Comparison of ENCODE assay signal across 18 cellular contexts in genomic region chr14:23548351-23549318, GRCh38. TPM values are rescaled to one million over a fixed set of nuclear protein-coding genes. Genes with fewer than 3 reads are reported as not detected.
DNase-seq lines count a peak whose midpoint lies in the region; ATAC-seq and TF ChIP-seq lines count a peak whose summit lies in the region.
"Had no signal": no experiment of that assay in that cellular context is flagged by ENCODE, and none has a peak within 500 bp of the region (broad histone marks: within the 10 kb centered on the region; RNA-seq: fewer than 3 reads in every experiment).

No MANE protein-coding gene starts in this region.

- no peak overlapping the region for H3K4me2 ChIP-seq in GM23248 (ENCODE audit: unreplicated experiment)
- H3K4me2 ChIP-seq in neural cell (ENCODE audit: low read length) = peak overlapping the region; percentile 98

- peak overlapping the region; percentile 25; the same call in 1 of the 2 replicates for H3K9ac ChIP-seq in GM23248
- peak overlapping the region; percentile 100 for H3K9ac ChIP-seq in neural cell (ENCODE audit: low read length)

- no peak for TF ChIP-seq EP300 in neural cell (conservative IDR thresholded peaks at IDR 0.05; ENCODE audit: poor library complexity, severe bottlenecking)

- H3K9me3 Mint-ChIP-seq in activated CD4-positive, alpha-beta T cell treated with anti-CD3 and anti-CD28 coated beads, Interleukin-2, amount 10 ng/mL, durations not matched to agents 7 days and 5 days = no peaks in the 10 kb centered on the region
- no peaks in the 10 kb centered on the region for H3K9me3 Mint-ChIP-seq in CD4-positive, alpha-beta T cell
- H3K9me3 Mint-ChIP-seq in activated T-helper 1 cell treated with anti-CD3 and anti-CD28 coated beads, Interleukin-12 subunit alpha, Interleukin-12 subunit beta, Interleukin-2, Interleukin-4 antibody, amounts not matched to agents 30 ng/mL and 10 ng/mL and 1 ng/mL, durations not matched to agents 14 hours and 24 hours and 36 hours = no peaks in the 10 kb centered on the region

- H3K4me3 ChIP-seq in GM23248 (no peak overlapping the region), dorsolateral prefrontal cortex (peak overlapping the region in 44 of 59 donors; percentile 1 to 86 (median 76)), neural cell (ENCODE audit: low read length) (peak overlapping the region; percentile 89)

- CTCF ChIA-PET in activated CD4-positive, alpha-beta T cell treated with anti-CD3 and anti-CD28 coated beads, Interleukin-2, amount 10 ng/mL, durations not matched to agents 7 days and 5 days (lab: Charles Lee) = interaction anchor here (0.5 to 2.0 kb wide), 9 partner anchors 10 to 233 kb away, joined by 3 to 7 read pairs (median 3); no protein-coding TSS in a partner anchor
- CTCF ChIA-PET in CD4-positive, alpha-beta T cell (lab: Charles Lee) = interaction anchor here (1.2 to 2.5 kb wide), 2 partner anchors 9 to 11 kb away, joined by 4 to 11 read pairs; no protein-coding TSS in a partner anchor

- H3F3A ChIP-seq in GM23248 (ENCODE audit: insufficient read depth) (no peaks in the 10 kb centered on the region), neural cell (ENCODE audit: insufficient read depth, low read length, poor library complexity, severe bottlenecking) (peaks cover 4% of the 10 kb centered on the region)

- POLR2A ChIA-PET in activated CD4-positive, alpha-beta T cell treated with anti-CD3 and anti-CD28 coated beads, Interleukin-2, amount 10 ng/mL, durations not matched to agents 7 days and 5 days (lab: Charles Lee) = interaction anchor here (1.0 kb wide), 1 partner anchor 71 kb away, joined by 3 read pairs; no protein-coding TSS in a partner anchor
- POLR2A ChIA-PET in CD4-positive, alpha-beta T cell (lab: Charles Lee) = interaction anchor here (0.6 to 1.0 kb wide), 2 partner anchors 70 to 280 kb away, joined by 3 read pairs; no protein-coding TSS in a partner anchor

- no peaks in the 10 kb centered on the region for H3K27me3 Mint-ChIP-seq in activated CD4-positive, alpha-beta T cell treated with anti-CD3 and anti-CD28 coated beads, Interleukin-2, amount 10 ng/mL, durations not matched to agents 7 days and 5 days
- H3K27me3 Mint-ChIP-seq in CD4-positive, alpha-beta T cell = peaks cover 9% of the 10 kb centered on the region
- H3K27me3 Mint-ChIP-seq in activated T-helper 1 cell treated with anti-CD3 and anti-CD28 coated beads, Interleukin-12 subunit alpha, Interleukin-12 subunit beta, Interleukin-2, Interleukin-4 antibody, amounts not matched to agents 30 ng/mL and 10 ng/mL and 1 ng/mL, durations not matched to agents 14 hours and 24 hours and 36 hours (ENCODE audit: insufficient read depth) = no peaks in the 10 kb centered on the region

- H3K27ac ChIP-seq in GM23248 (peak overlapping the region; percentile 46), dorsolateral prefrontal cortex (peak overlapping the region in 51 of 59 donors; percentile 0 to 95 (median 77)), neural cell (ENCODE audit: low read length) (peak overlapping the region; percentile 100)
- H3K27ac ChIP-seq in CD4-positive, alpha-beta T cell (ENCODE audit: low read depth, low read length) = no peak overlapping the region
- H3K27ac ChIP-seq: foreskin keratinocyte had no signal

- no peak overlapping the region for H2AFZ ChIP-seq in GM23248
- no peak overlapping the region for H2AFZ ChIP-seq in neural cell (ENCODE audit: low read depth, low read length)

- no peak for ATAC-seq in CD4-positive, alpha-beta T cell (ENCODE audit: poor library complexity)
- ATAC-seq: foreskin keratinocyte, left lobe of liver, T-helper 17 cell had no signal

- DNase-seq in GM23248 (peak; percentile 61), NCI-H2196 (lab: John Stamatoyannopoulos, UW; ENCODE audit: unreplicated experiment) (peak; percentile 67), dorsolateral prefrontal cortex (peak in 1 of 10 donors; percentile 42)
- DNase-seq in activated CD4-positive, alpha-beta T cell treated with anti-CD3 and anti-CD28 coated beads, Interleukin-2, amount 10 ng/mL, durations not matched to agents 7 days and 5 days = no peak
- no peak for DNase-seq in activated CD8-positive, alpha-beta memory T cell treated with anti-CD3 and anti-CD28 coated beads, Interleukin-2, amount 50 U/mL, for 48 hours
- no peak for DNase-seq in CD4-positive, alpha-beta T cell
- DNase-seq in activated T-helper 1 cell treated with anti-CD3 and anti-CD28 coated beads, Interleukin-12 subunit alpha, Interleukin-12 subunit beta, Interleukin-2, Interleukin-4 antibody, amounts not matched to agents 30 ng/mL and 10 ng/mL and 1 ng/mL, durations not matched to agents 14 hours and 24 hours and 36 hours (ENCODE audit: low spot score) = no peak
- DNase-seq: activated CD4-positive, alpha-beta T cell treated with anti-CD3 and anti-CD28 coated beads, Interleukin-2, amount 50 U/mL, for 48 hours; activated gamma-delta T cell treated with Interleukin-2 at 50 U/mL for 16 hours; cerebellar nuclear complex; COR-L47; foreskin keratinocyte; NCI-H1092; stimulated activated CD4-positive, alpha-beta T cell treated with anti-CD3 and anti-CD28 coated beads, Interleukin-12 subunit alpha, Interleukin-12 subunit beta, amount 100 ng/mL, for 4 hours; T-helper 17 cell had no signal

- TF ChIP-seq CTCF in dorsolateral prefrontal cortex (IDR thresholded peaks at IDR 0.05 in 54 of 56, conservative IDR thresholded peaks at IDR 0.05 in 2 of 56; ENCODE audit: low read depth in 1 of 56, partially characterized antibody in 56 of 56) = no peak
- no peak for TF ChIP-seq CTCF in neural cell (IDR thresholded peaks at IDR 0.05; ENCODE audit: poor library complexity, severe bottlenecking)
- TF ChIP-seq CTCF in CD4-positive, alpha-beta T cell (IDR thresholded peaks at IDR 0.05) = no peak

- no peak for TF ChIP-seq RAD21 in neural cell (conservative IDR thresholded peaks at IDR 0.05)

- in situ Hi-C loops in GM23248 (cut with MboI) = no loop called here

- H4K20me1 ChIP-seq in GM23248 (ENCODE audit: insufficient read depth) (no peaks in the 10 kb centered on the region), neural cell (ENCODE audit: insufficient read depth) (no peaks in the 10 kb centered on the region)

- no peaks in the 10 kb centered on the region for H3K9me3 ChIP-seq in GM23248 (ENCODE audit: low read depth)
- H3K9me3 ChIP-seq in neural cell (ENCODE audit: low read length) = no peaks in the 10 kb centered on the region
- H3K9me3 ChIP-seq in CD4-positive, alpha-beta T cell (ENCODE audit: control insufficient read depth, low read length) = no peaks in the 10 kb centered on the region

- no peaks in the 10 kb centered on the region for H3K4me1 ChIP-seq in GM23248 (ENCODE audit: insufficient read depth)
- H3K4me1 ChIP-seq: foreskin keratinocyte had no signal

- H3K27me3 ChIP-seq in GM23248 (replicated peaks; ENCODE audit: insufficient read depth) (no peaks in the 10 kb centered on the region), dorsolateral prefrontal cortex (no peaks in the 10 kb centered on the region), neural cell (ENCODE audit: insufficient read depth, low read depth, low read length) (no peaks in the 10 kb centered on the region)
- peaks cover 18% of the 10 kb centered on the region for H3K27me3 ChIP-seq in CD4-positive, alpha-beta T cell (ENCODE audit: control insufficient read depth, insufficient read depth, low read length)

- WGBS in GM23248 (ENCODE audit: low coverage in 1 of 2, low lambda C conversion rate in 2 of 2, missing lambda C conversion rate in 2 of 2), 2 experiments = 42 to 61% methylated on average over 17 to 18 of the region's 18 CpGs

- H3K36me3 Mint-ChIP-seq in activated CD4-positive, alpha-beta T cell treated with anti-CD3 and anti-CD28 coated beads, Interleukin-2, amount 10 ng/mL, durations not matched to agents 7 days and 5 days (ENCODE audit: low read depth) = no peaks in the 10 kb centered on the region
- no peaks in the 10 kb centered on the region for H3K36me3 Mint-ChIP-seq in CD4-positive, alpha-beta T cell (ENCODE audit: low read depth)
- peaks cover 3% of the 10 kb centered on the region for H3K36me3 Mint-ChIP-seq in activated T-helper 1 cell treated with anti-CD3 and anti-CD28 coated beads, Interleukin-12 subunit alpha, Interleukin-12 subunit beta, Interleukin-2, Interleukin-4 antibody, amounts not matched to agents 30 ng/mL and 10 ng/mL and 1 ng/mL, durations not matched to agents 14 hours and 24 hours and 36 hours (ENCODE audit: low read depth)

- H3K36me3 ChIP-seq in GM23248 (ENCODE audit: low read depth) (no peaks in the 10 kb centered on the region), neural cell (ENCODE audit: insufficient read depth, low read length) (peaks cover 1% of the 10 kb centered on the region)

- intact Hi-C loops in dorsolateral prefrontal cortex (cut with DNase I) = no loop called here
- intact Hi-C loops in CD4-positive, alpha-beta T cell (cut with DNase I, micrococcal nuclease) = no loop called here
- intact Hi-C loops in activated T-helper 1 cell treated with anti-CD3 and anti-CD28 coated beads, Interleukin-12 subunit alpha, Interleukin-12 subunit beta, Interleukin-2, Interleukin-4 antibody, amounts not matched to agents 30 ng/mL and 10 ng/mL and 1 ng/mL, durations not matched to agents 14 hours and 24 hours and 36 hours (cut with micrococcal nuclease) = no loop called here

- peaks cover 8% of the 10 kb centered on the region for H3K4me1 Mint-ChIP-seq in activated CD4-positive, alpha-beta T cell treated with anti-CD3 and anti-CD28 coated beads, Interleukin-2, amount 10 ng/mL, durations not matched to agents 7 days and 5 days
- peaks cover 11% of the 10 kb centered on the region for H3K4me1 Mint-ChIP-seq in CD4-positive, alpha-beta T cell (ENCODE audit: low read depth)
- no peaks in the 10 kb centered on the region for H3K4me1 Mint-ChIP-seq in activated T-helper 1 cell treated with anti-CD3 and anti-CD28 coated beads, Interleukin-12 subunit alpha, Interleukin-12 subunit beta, Interleukin-2, Interleukin-4 antibody, amounts not matched to agents 30 ng/mL and 10 ng/mL and 1 ng/mL, durations not matched to agents 14 hours and 24 hours and 36 hours (ENCODE audit: low read depth)

- H3K9me2 ChIP-seq in GM23248 (ENCODE audit: insufficient read depth) (no peaks in the 10 kb centered on the region), neural cell (ENCODE audit: insufficient read depth, low read length) (no peaks in the 10 kb centered on the region)

- no peak overlapping the region for H3K27ac Mint-ChIP-seq in activated CD4-positive, alpha-beta T cell treated with anti-CD3 and anti-CD28 coated beads, Interleukin-2, amount 10 ng/mL, durations not matched to agents 7 days and 5 days
- no peak overlapping the region for H3K27ac Mint-ChIP-seq in CD4-positive, alpha-beta T cell
- H3K27ac Mint-ChIP-seq in activated T-helper 1 cell treated with anti-CD3 and anti-CD28 coated beads, Interleukin-12 subunit alpha, Interleukin-12 subunit beta, Interleukin-2, Interleukin-4 antibody, amounts not matched to agents 30 ng/mL and 10 ng/mL and 1 ng/mL, durations not matched to agents 14 hours and 24 hours and 36 hours = no peak overlapping the region
- H3K27ac Mint-ChIP-seq: T-helper 17 cell had no signal

- H3K79me2 ChIP-seq in GM23248 (ENCODE audit: insufficient read depth) (no peaks in the 10 kb centered on the region), neural cell (replicated peaks; ENCODE audit: insufficient read depth, low read length) (peaks cover 56% of the 10 kb centered on the region)

- no peak overlapping the region for H3K4me3 Mint-ChIP-seq in activated CD4-positive, alpha-beta T cell treated with anti-CD3 and anti-CD28 coated beads, Interleukin-2, amount 10 ng/mL, durations not matched to agents 7 days and 5 days
- H3K4me3 Mint-ChIP-seq in CD4-positive, alpha-beta T cell = no peak overlapping the region
- H3K4me3 Mint-ChIP-seq in activated T-helper 1 cell treated with anti-CD3 and anti-CD28 coated beads, Interleukin-12 subunit alpha, Interleukin-12 subunit beta, Interleukin-2, Interleukin-4 antibody, amounts not matched to agents 30 ng/mL and 10 ng/mL and 1 ng/mL, durations not matched to agents 14 hours and 24 hours and 36 hours = no peak overlapping the region
- H3K4me3 Mint-ChIP-seq: T-helper 17 cell had no signal

RNA-seq across cellular contexts. Expression of gene ZFHX2, which starts 2.9 kb away (rescaled TPM):
- total RNA-seq in GM23248 (2014; rRNA removed; shearing (Covaris generic)) = under 0.01 TPM in 1 of 2 replicates, not detected in the other
- polyA plus RNA-seq in GM23248 (2016; fragmentation: Nextera tagmentation; extraction: Ambion mirVana) (0.14 and 0.49 TPM in 2 replicates), neural cell (0.72 and 1.7 TPM in 2 replicates)
- 10 to 100 TPM; 11.8 to 39.5 (median 21.5) TPM for total RNA-seq in dorsolateral prefrontal cortex
- polyA minus RNA-seq in neural cell = 5.4 and 13.0 TPM in 2 replicates
- 1 to 10 TPM; 1.0 to 1.1 TPM for total RNA-seq in activated CD4-positive, alpha-beta T cell treated with anti-CD3 and anti-CD28 coated beads, Interleukin-2, amount 10 ng/mL, durations not matched to agents 7 days and 5 days
- under 1 TPM; 0.19 to 0.22 TPM for total RNA-seq in CD4-positive, alpha-beta T cell
- 2.2 and 2.7 TPM in 2 replicates for total RNA-seq in activated T-helper 1 cell treated with anti-CD3 and anti-CD28 coated beads, Interleukin-12 subunit alpha, Interleukin-12 subunit beta, Interleukin-2, Interleukin-4 antibody, amounts not matched to agents 30 ng/mL and 10 ng/mL and 1 ng/mL, durations not matched to agents 14 hours and 24 hours and 36 hours

RNA-seq across cellular contexts. Expression of gene THTPA, which starts 7.4 kb away (rescaled TPM):
- 21.0 and 33.8 TPM in 2 replicates for total RNA-seq in GM23248 (2014; rRNA removed; shearing (Covaris generic))
- polyA plus RNA-seq in GM23248 (2016; fragmentation: Nextera tagmentation; extraction: Ambion mirVana) = 9.3 and 10.0 TPM in 2 replicates
- total RNA-seq in dorsolateral prefrontal cortex = 10 to 100 TPM; 20.2 to 54.1 (median 34.9) TPM
- 51.3 and 58.2 TPM in 2 replicates for polyA plus RNA-seq in neural cell
- 25.8 and 37.0 TPM in 2 replicates for polyA minus RNA-seq in neural cell
- 10 to 100 TPM in 1 of 2 experiments, 1 to 10 TPM in 1; 8.1 to 12.7 TPM for total RNA-seq in activated CD4-positive, alpha-beta T cell treated with anti-CD3 and anti-CD28 coated beads, Interleukin-2, amount 10 ng/mL, durations not matched to agents 7 days and 5 days
- 10 to 100 TPM; 13.0 to 13.4 TPM for total RNA-seq in CD4-positive, alpha-beta T cell
- 14.3 and 14.5 TPM in 2 replicates for total RNA-seq in activated T-helper 1 cell treated with anti-CD3 and anti-CD28 coated beads, Interleukin-12 subunit alpha, Interleukin-12 subunit beta, Interleukin-2, Interleukin-4 antibody, amounts not matched to agents 30 ng/mL and 10 ng/mL and 1 ng/mL, durations not matched to agents 14 hours and 24 hours and 36 hours

RNA-seq across cellular contexts. Expression of gene AP1G2, which starts 19.0 kb away (rescaled TPM):
- total RNA-seq in GM23248 (2014; rRNA removed; shearing (Covaris generic)) = 3.9 and 13.7 TPM in 2 replicates
- 9.6 and 10.2 TPM in 2 replicates for polyA plus RNA-seq in GM23248 (2016; fragmentation: Nextera tagmentation; extraction: Ambion mirVana)
- total RNA-seq in dorsolateral prefrontal cortex = 100 to 1,000 TPM in 99 of 120 experiments, 10 to 100 TPM in 21; 48.8 to 291 (median 147) TPM
- polyA plus RNA-seq in neural cell = 127 and 163 TPM in 2 replicates
- polyA minus RNA-seq in neural cell = 46.5 and 53.4 TPM in 2 replicates
- 100 to 1,000 TPM; 306 to 333 TPM for total RNA-seq in activated CD4-positive, alpha-beta T cell treated with anti-CD3 and anti-CD28 coated beads, Interleukin-2, amount 10 ng/mL, durations not matched to agents 7 days and 5 days
- 100 to 1,000 TPM; 193 to 198 TPM for total RNA-seq in CD4-positive, alpha-beta T cell
- total RNA-seq in activated T-helper 1 cell treated with anti-CD3 and anti-CD28 coated beads, Interleukin-12 subunit alpha, Interleukin-12 subunit beta, Interleukin-2, Interleukin-4 antibody, amounts not matched to agents 30 ng/mL and 10 ng/mL and 1 ng/mL, durations not matched to agents 14 hours and 24 hours and 36 hours = 137 and 145 TPM in 2 replicates

RNA-seq across cellular contexts. Expression of gene JPH4, which starts 30.0 kb away (rescaled TPM):
- total RNA-seq in GM23248 (2014; rRNA removed; shearing (Covaris generic)) = not detected in 2 replicates
- polyA plus RNA-seq in GM23248 (2016; fragmentation: Nextera tagmentation; extraction: Ambion mirVana) = 0.05 TPM in 1 of 2 replicates, not detected in the other
- total RNA-seq in dorsolateral prefrontal cortex = 100 to 1,000 TPM in 119 of 120 experiments, 10 to 100 TPM in 1; 61.3 to 302 (median 213) TPM
- 68.2 and 76.9 TPM in 2 replicates for polyA plus RNA-seq in neural cell
- polyA minus RNA-seq in neural cell = 59.4 and 60.7 TPM in 2 replicates
- total RNA-seq in activated CD4-positive, alpha-beta T cell treated with anti-CD3 and anti-CD28 coated beads, Interleukin-2, amount 10 ng/mL, durations not matched to agents 7 days and 5 days = not detected
- total RNA-seq in CD4-positive, alpha-beta T cell = not detected
- total RNA-seq in activated T-helper 1 cell treated with anti-CD3 and anti-CD28 coated beads, Interleukin-12 subunit alpha, Interleukin-12 subunit beta, Interleukin-2, Interleukin-4 antibody, amounts not matched to agents 30 ng/mL and 10 ng/mL and 1 ng/mL, durations not matched to agents 14 hours and 24 hours and 36 hours = 0.05 TPM in 1 of 2 replicates, not detected in the other
- total RNA-seq: foreskin keratinocyte, HT-29, T-helper 17 cell had no signal
- polyA plus RNA-seq: foreskin keratinocyte had no signal

Comparison
In these comparisons a context has a peak if more than half of its experiments do, and no peak if none do; other contexts are left out.
1. DNase-seq: peak in GM23248 (single experiment) and NCI-H2196 (single experiment); none in activated CD4-positive, alpha-beta T cell treated with anti-CD3 and anti-CD28 coated beads, Interleukin-2, amount 10 ng/mL, durations not matched to agents 7 days and 5 days (single experiment), activated CD8-positive, alpha-beta memory T cell treated with anti-CD3 and anti-CD28 coated beads, Interleukin-2, amount 50 U/mL, for 48 hours (single experiment), CD4-positive, alpha-beta T cell (0 of 10) and activated T-helper 1 cell treated with anti-CD3 and anti-CD28 coated beads, Interleukin-12 subunit alpha, Interleukin-12 subunit beta, Interleukin-2, Interleukin-4 antibody, amounts not matched to agents 30 ng/mL and 10 ng/mL and 1 ng/mL, durations not matched to agents 14 hours and 24 hours and 36 hours (single experiment).